Comparison of ENCODE assay signal across 17 cellular contexts in genomic region chr6:33808781-33809180, GRCh38.
"Had no signal": no experiment of that assay in that cellular context is flagged by ENCODE, and none has a peak within 500 bp of the region (broad histone marks: within the 10 kb centered on the region; RNA-seq: fewer than 3 reads in every experiment).

No MANE protein-coding gene starts in this region.

- H3K27ac ChIP-seq: gastroesophageal sphincter, hepatocyte, sigmoid colon, suprapubic skin, upper lobe of left lung had no signal

- H3K9me3 ChIP-seq: gastroesophageal sphincter, sigmoid colon, suprapubic skin, upper lobe of left lung had no signal

- ATAC-seq: gastroesophageal sphincter; left ventricle myocardium superior; stimulated activated naive CD8-positive, alpha-beta T cell treated with anti-CD3 and anti-CD28 coated beads, Interleukin-15, Interleukin-2, amounts not matched to agents 100 U/mL and 50 U/mL, for 24 hours had no signal

- H3K4me1 ChIP-seq: gastroesophageal sphincter, sigmoid colon, suprapubic skin, upper lobe of left lung had no signal

- H3K36me3 ChIP-seq: gastroesophageal sphincter, sigmoid colon, suprapubic skin, upper lobe of left lung had no signal

- DNase-seq: activated CD4-positive, alpha-beta T cell treated with anti-CD3 and anti-CD28 coated beads, Interleukin-2, amount 50 U/mL, for 4 hours; activated CD4-positive, CD25-positive, alpha-beta regulatory T cell treated with anti-CD3 and anti-CD28 coated beads, Interleukin-2, amount 50 U/mL, for 72 hours; activated effector memory CD4-positive, alpha-beta T cell treated with Interleukin-2 at 50 U/mL for 16 hours; activated T-cell treated with anti-CD3 and anti-CD28 coated beads, Interleukin-2, amount 50 U/mL, for 1 hour; cerebellar nuclear complex; dermis blood vessel endothelial cell; left ventricle myocardium superior; mesenchymal stem cell; nephron progenitor cell; sigmoid colon; stimulated activated CD4-positive, alpha-beta T cell treated with anti-CD3 and anti-CD28 coated beads, Interleukin-4, amount 100 ng/mL, for 1 hour; stimulated activated CD8-positive, alpha-beta memory T cell treated with anti-CD3 and anti-CD28 coated beads, Interleukin-4, amount 100 ng/mL, for 48 hours; stimulated activated naive CD8-positive, alpha-beta T cell treated with anti-CD3 and anti-CD28 coated beads, Interleukin-15, Interleukin-2, amounts not matched to agents 100 U/mL and 50 U/mL, for 24 hours; upper lobe of left lung had no signal

- H3K27me3 ChIP-seq: upper lobe of left lung had no signal

- H3K4me3 ChIP-seq: gastroesophageal sphincter, hepatocyte, sigmoid colon, suprapubic skin, upper lobe of left lung had no signal
